Comparison of ENCODE assay signal across 9 cellular contexts in genomic region chr7:147029935-147030334, GRCh38.
"Had no signal": no experiment of that assay in that cellular context is flagged by ENCODE, and none has a peak within 500 bp of the region (broad histone marks: within the 10 kb centered on the region; RNA-seq: fewer than 3 reads in every experiment).

No MANE protein-coding gene starts in this region.

- H3K4me1 ChIP-seq: HAP-1 had no signal

- H3K4me3 ChIP-seq: GM23338, HAP-1, K562 had no signal

- H3K4me2 ChIP-seq: GM23338 had no signal

- H3K9me3 ChIP-seq: HAP-1 had no signal

- H3K36me3 ChIP-seq: HAP-1 had no signal

- FAIRE-seq: H1, HTR-8/SVneo, K562 had no signal

- ATAC-seq: GM23338, HCT116, K562 had no signal

- DNase-seq: H7, IMR-90, KG1 had no signal

- H2AFZ ChIP-seq: GM23338 had no signal
